In the genomic region with DNA sequence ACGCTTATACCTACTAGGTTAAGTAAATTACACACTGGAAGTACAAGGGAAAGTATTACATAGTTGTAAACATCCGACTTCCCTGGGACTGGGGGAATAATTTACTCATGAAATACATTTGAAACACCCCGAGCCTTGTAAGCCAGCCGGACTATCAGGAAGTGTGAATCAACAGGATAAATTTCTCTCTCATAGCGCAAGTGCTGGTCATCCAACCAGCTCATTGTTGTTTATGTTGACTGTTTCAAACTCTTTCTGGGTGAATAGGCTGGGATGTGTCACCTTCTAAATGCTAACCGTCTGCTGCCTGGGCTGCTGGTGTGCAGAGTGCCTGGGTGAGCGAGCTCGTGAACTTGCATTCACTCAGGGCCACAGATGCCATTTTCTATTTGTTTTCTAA, we compare ENCODE assay signal across 1 cellular context.
TF ChIP-seq lines count a peak whose summit lies in the region.

No MANE protein-coding gene starts in this region.

TF ChIP-seq in K562, 482 proteins besides CTCF, POLR2A, EP300 and RAD21:
- TF ChIP-seq RBM14 (IDR thresholded peaks at IDR 0.05; ENCODE audit: borderline replicate concordance, insufficient read depth, low read depth, low read length): no peak
- TF ChIP-seq, protein P1, sequence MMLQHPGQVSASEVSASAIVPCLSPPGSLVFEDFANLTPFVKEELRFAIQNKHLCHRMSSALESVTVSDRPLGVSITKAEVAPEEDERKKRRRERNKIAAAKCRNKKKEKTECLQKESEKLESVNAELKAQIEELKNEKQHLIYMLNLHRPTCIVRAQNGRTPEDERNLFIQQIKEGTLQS (IDR thresholded peaks at IDR 0.05): 0 out of 2 replicates have a peak, but pooled peaks have one; percentile 4
- TF ChIP-seq, protein P1 (CRISPR knock-in tag; conservative IDR thresholded peaks at IDR 0.05): no peak
- no peak for TF ChIP-seq FOXK2 (conservative IDR thresholded peaks at IDR 0.05 in 1 of 2, IDR thresholded peaks at IDR 0.05 in 1 of 2; ENCODE audit: low read depth in 2 of 2)
- TF ChIP-seq FOSL1 (tag; conservative IDR thresholded peaks at IDR 0.05): 0 out of 2 replicates have a peak, but pooled peaks have one; percentile 15
